ENCODE assay signal across 10 cellular contexts in genomic region chr5:159175547-159175946, GRCh38. TPM values are rescaled to one million over a fixed set of nuclear protein-coding genes. Genes with fewer than 3 reads are reported as not detected.
DNase-seq lines count a peak whose midpoint lies in the region; ATAC-seq and TF ChIP-seq lines count a peak whose summit lies in the region.
"Had no signal": no experiment of that assay in that cellular context is flagged by ENCODE, and none has a peak within 500 bp of the region (broad histone marks: within the 10 kb centered on the region; RNA-seq: fewer than 3 reads in every experiment).

No MANE protein-coding gene starts in this region.

- no peak for DNase-seq in activated CD8-positive, alpha-beta memory T cell treated with anti-CD3 and anti-CD28 coated beads, Interleukin-2, amount 10 ng/mL, durations not matched to agents 7 days and 5 days
- DNase-seq in activated CD8-positive, alpha-beta memory T cell treated with anti-CD3 and anti-CD28 coated beads for 24 hours = no peak
- DNase-seq in activated naive CD8-positive, alpha-beta T cell treated with anti-CD3 and anti-CD28 coated beads, Interleukin-2, amount 10 ng/mL, durations not matched to agents 7 days and 5 days = no peak
- DNase-seq in left cardiac atrium = no peak
- no peak for DNase-seq in stomach
- no peak for DNase-seq in HuH-7.5 (ENCODE audit: low spot score)
- DNase-seq: kidney glomerular epithelial cell, NCI-H446 had no signal

- TF ChIP-seq POLR2A in stomach (IDR thresholded peaks at IDR 0.05) (no peak), gastroesophageal sphincter (IDR thresholded peaks at IDR 0.05) (no peak)

- H3K27me3 ChIP-seq in stomach (no peaks in the 10 kb centered on the region), gastroesophageal sphincter (no peaks in the 10 kb centered on the region)

- POLR2A ChIA-PET in activated naive CD8-positive, alpha-beta T cell treated with anti-CD3 and anti-CD28 coated beads, Interleukin-2, amount 10 ng/mL, durations not matched to agents 7 days and 5 days (lab: Charles Lee) = interaction anchor here (1.0 to 1.5 kb wide), 2 partner anchors 23 to 33 kb away, joined by 4 to 8 read pairs; no protein-coding TSS in a partner anchor

- peaks cover 32% of the 10 kb centered on the region for H3K4me1 Mint-ChIP-seq in activated CD8-positive, alpha-beta memory T cell treated with anti-CD3 and anti-CD28 coated beads, Interleukin-2, amount 10 ng/mL, durations not matched to agents 7 days and 5 days
- peaks cover 29% of the 10 kb centered on the region for H3K4me1 Mint-ChIP-seq in activated naive CD8-positive, alpha-beta T cell treated with anti-CD3 and anti-CD28 coated beads, Interleukin-2, amount 10 ng/mL, durations not matched to agents 7 days and 5 days

- no peaks in the 10 kb centered on the region for H3K9me3 ChIP-seq in stomach
- no peaks in the 10 kb centered on the region for H3K9me3 ChIP-seq in gastroesophageal sphincter

- H3K4me3 Mint-ChIP-seq in activated CD8-positive, alpha-beta memory T cell treated with anti-CD3 and anti-CD28 coated beads, Interleukin-2, amount 10 ng/mL, durations not matched to agents 7 days and 5 days = no peak overlapping the region
- no peak overlapping the region for H3K4me3 Mint-ChIP-seq in activated naive CD8-positive, alpha-beta T cell treated with anti-CD3 and anti-CD28 coated beads, Interleukin-2, amount 10 ng/mL, durations not matched to agents 7 days and 5 days

- 6 to 26% (median 6%) methylated on average over 1 of the region's 1 CpG for WGBS in stomach, 5 donors
- WGBS in gastroesophageal sphincter (ENCODE audit: low coverage in 1 of 2), 2 donors = 0% methylated on average over 1 of the region's 1 CpG

- intact Hi-C loops in left cardiac atrium (cut with DNase I) = no loop called here
- intact Hi-C loops in stomach (cut with DNase I; ENCODE audit: low total_unique reads) = no loop called here

- peak overlapping the region in 3 of 5 donors; percentile 1 to 55 (median 18) for H3K27ac ChIP-seq in stomach
- peak overlapping the region in 2 of 4 donors; percentile 3 to 20 for H3K27ac ChIP-seq in gastroesophageal sphincter

- H3K36me3 Mint-ChIP-seq in activated CD8-positive, alpha-beta memory T cell treated with anti-CD3 and anti-CD28 coated beads, Interleukin-2, amount 10 ng/mL, durations not matched to agents 7 days and 5 days = peaks cover 38% of the 10 kb centered on the region
- H3K36me3 Mint-ChIP-seq in activated naive CD8-positive, alpha-beta T cell treated with anti-CD3 and anti-CD28 coated beads, Interleukin-2, amount 10 ng/mL, durations not matched to agents 7 days and 5 days = peaks cover 30% of the 10 kb centered on the region

- CTCF ChIA-PET in activated CD8-positive, alpha-beta memory T cell treated with anti-CD3 and anti-CD28 coated beads, Interleukin-2, amount 10 ng/mL, durations not matched to agents 7 days and 5 days (lab: Charles Lee) = interaction anchor here (0.9 to 1.5 kb wide), 2 partner anchors 19 to 23 kb away, joined by 3 to 6 read pairs; no protein-coding TSS in a partner anchor

- no peaks in the 10 kb centered on the region for H3K9me3 Mint-ChIP-seq in activated CD8-positive, alpha-beta memory T cell treated with anti-CD3 and anti-CD28 coated beads, Interleukin-2, amount 10 ng/mL, durations not matched to agents 7 days and 5 days (ENCODE audit: low read depth)
- H3K9me3 Mint-ChIP-seq in activated naive CD8-positive, alpha-beta T cell treated with anti-CD3 and anti-CD28 coated beads, Interleukin-2, amount 10 ng/mL, durations not matched to agents 7 days and 5 days = no peaks in the 10 kb centered on the region

- H3K36me3 ChIP-seq in stomach = peaks cover 0 to 33% (median 19%) of the 10 kb centered on the region in 4 donors
- peaks cover 0 to 15% of the 10 kb centered on the region in 2 donors for H3K36me3 ChIP-seq in gastroesophageal sphincter

- no peak overlapping the region for H3K27ac Mint-ChIP-seq in activated CD8-positive, alpha-beta memory T cell treated with anti-CD3 and anti-CD28 coated beads, Interleukin-2, amount 10 ng/mL, durations not matched to agents 7 days and 5 days
- H3K27ac Mint-ChIP-seq in activated naive CD8-positive, alpha-beta T cell treated with anti-CD3 and anti-CD28 coated beads, Interleukin-2, amount 10 ng/mL, durations not matched to agents 7 days and 5 days = peak overlapping the region; percentile 56

- TF ChIP-seq EP300 in stomach (IDR thresholded peaks at IDR 0.05) = no peak
- no peak for TF ChIP-seq EP300 in gastroesophageal sphincter (IDR thresholded peaks at IDR 0.05)

- H3K4me3 ChIP-seq in stomach = no peak overlapping the region
- no peak overlapping the region for H3K4me3 ChIP-seq in gastroesophageal sphincter

- ATAC-seq in activated CD8-positive, alpha-beta memory T cell treated with anti-CD3 and anti-CD28 coated beads, Interleukin-2, amount 10 ng/mL, durations not matched to agents 7 days and 5 days = peak; percentile 76
- ATAC-seq in activated naive CD8-positive, alpha-beta T cell treated with anti-CD3 and anti-CD28 coated beads, Interleukin-2, amount 10 ng/mL, durations not matched to agents 7 days and 5 days (ENCODE audit: low read depth) = peak; percentile 93
- ATAC-seq in left cardiac atrium = peak; percentile 41 to 44
- ATAC-seq in gastroesophageal sphincter = no peak
- ATAC-seq in HG03439 (IDR thresholded peaks at IDR 0.05; ENCODE audit: unreplicated experiment) = no peak

- peaks cover 0 to 67% (median 43%) of the 10 kb centered on the region in 4 donors for H3K4me1 ChIP-seq in stomach
- H3K4me1 ChIP-seq in gastroesophageal sphincter = peaks cover 3 to 55% (median 18%) of the 10 kb centered on the region in 3 donors

- TF ChIP-seq CTCF in stomach (IDR thresholded peaks at IDR 0.05) = no peak
- TF ChIP-seq CTCF in gastroesophageal sphincter (IDR thresholded peaks at IDR 0.05) = no peak

- H3K27me3 Mint-ChIP-seq in activated CD8-positive, alpha-beta memory T cell treated with anti-CD3 and anti-CD28 coated beads, Interleukin-2, amount 10 ng/mL, durations not matched to agents 7 days and 5 days = no peaks in the 10 kb centered on the region
- no peaks in the 10 kb centered on the region for H3K27me3 Mint-ChIP-seq in activated naive CD8-positive, alpha-beta T cell treated with anti-CD3 and anti-CD28 coated beads, Interleukin-2, amount 10 ng/mL, durations not matched to agents 7 days and 5 days

RNA-seq across cellular contexts. Expression of gene RNF145, which starts 33.8 kb away (rescaled TPM):
- total RNA-seq in activated CD8-positive, alpha-beta memory T cell treated with anti-CD3 and anti-CD28 coated beads, Interleukin-2, amount 10 ng/mL, durations not matched to agents 7 days and 5 days = 100 to 1,000 TPM in 1 of 2 experiments, 10 to 100 TPM in 1; 93.9 to 111 TPM
- 100 to 1,000 TPM; 102 to 107 TPM for total RNA-seq in activated naive CD8-positive, alpha-beta T cell treated with anti-CD3 and anti-CD28 coated beads, Interleukin-2, amount 10 ng/mL, durations not matched to agents 7 days and 5 days
- total RNA-seq in left cardiac atrium (10 to 100 TPM; 28.3 to 30.4 TPM), stomach (10 to 100 TPM in 4 of 5 donors, 1 to 10 TPM in 1; 7.0 to 96.9 (median 68.8) TPM), gastroesophageal sphincter (10 to 100 TPM; 39.3 to 89.4 (median 68.7) TPM)
- polyA plus RNA-seq in stomach = 10 to 100 TPM; 17.5 to 42.7 (median 24.3) TPM

Comparison
In these comparisons a context has a peak if more than half of its experiments do, and no peak if none do; other contexts are left out.
1. ATAC-seq: peak in activated CD8-positive, alpha-beta memory T cell treated with anti-CD3 and anti-CD28 coated beads, Interleukin-2, amount 10 ng/mL, durations not matched to agents 7 days and 5 days (single experiment), activated naive CD8-positive, alpha-beta T cell treated with anti-CD3 and anti-CD28 coated beads, Interleukin-2, amount 10 ng/mL, durations not matched to agents 7 days and 5 days (single experiment) and left cardiac atrium (2 of 2); none in gastroesophageal sphincter (single experiment) and HG03439 (single experiment).